In genomic region chr15:63896336-63897115, GRCh38 we compare ENCODE assay signal across 8 cellular contexts.
DNase-seq lines count a peak whose midpoint lies in the region; ATAC-seq and TF ChIP-seq lines count a peak whose summit lies in the region.

No MANE protein-coding gene starts in this region.

- CTCF ChIA-PET in activated CD8-positive, alpha-beta T cell treated with anti-CD3 and anti-CD28 coated beads, Interleukin-2, amount 10 ng/mL, durations not matched to agents 7 days and 5 days (lab: Charles Lee): interaction anchor here (1.1 to 8.6 kb wide), 4 partner anchors 8 to 286 kb away, joined by 3 to 130 read pairs (median 15); partner anchors contain the start of gene DAPK2

- H3K4me3 ChIP-seq in GM12864 (ENCODE audit: low read depth, low read length) (no peak overlapping the region), suprapubic skin (no peak overlapping the region)

- peaks cover 83% of the 10 kb centered on the region for H3K4me1 Mint-ChIP-seq in activated CD8-positive, alpha-beta T cell treated with anti-CD3 and anti-CD28 coated beads, Interleukin-2, amount 10 ng/mL, durations not matched to agents 7 days and 5 days (ENCODE audit: low read depth)

- no peaks in the 10 kb centered on the region for H3K9me3 ChIP-seq in suprapubic skin

- H3K27ac ChIP-seq in suprapubic skin: peak overlapping the region; percentile 3

- TF ChIP-seq POLR2A in suprapubic skin (IDR thresholded peaks at IDR 0.05): no peak

- WGBS in suprapubic skin: 59% methylated on average over 15 of the region's 15 CpGs

- peaks cover 26% of the 10 kb centered on the region for H3K4me1 ChIP-seq in suprapubic skin

- peak overlapping the region; percentile 28 for H3K27ac Mint-ChIP-seq in activated CD8-positive, alpha-beta T cell treated with anti-CD3 and anti-CD28 coated beads, Interleukin-2, amount 10 ng/mL, durations not matched to agents 7 days and 5 days

- no peaks in the 10 kb centered on the region for H3K27me3 ChIP-seq in suprapubic skin

- TF ChIP-seq CTCF in GM12864 (IDR thresholded peaks at IDR 0.05; ENCODE audit: low read depth, low read length, missing control alignments): no peak
- TF ChIP-seq CTCF in suprapubic skin (IDR thresholded peaks at IDR 0.05): no peak

- POLR2A ChIA-PET in activated CD8-positive, alpha-beta T cell treated with anti-CD3 and anti-CD28 coated beads, Interleukin-2, amount 10 ng/mL, durations not matched to agents 7 days and 5 days (lab: Charles Lee): no interaction called here

- peak; percentile 67 for ATAC-seq in GM21390 (IDR thresholded peaks at IDR 0.05; ENCODE audit: unreplicated experiment)
- ATAC-seq in HG03565 (IDR thresholded peaks at IDR 0.05; ENCODE audit: unreplicated experiment): peak; percentile 66
- no peak for ATAC-seq in activated CD8-positive, alpha-beta T cell treated with anti-CD3 and anti-CD28 coated beads, Interleukin-2, amount 10 ng/mL, durations not matched to agents 7 days and 5 days
- ATAC-seq in left colon: peak; percentile 16

- DNase-seq in GM12864 (ENCODE audit: low read depth) (peak; percentile 91), left colon (no peak), suprapubic skin (ENCODE audit: low spot score in 2 of 2) (no peak), T-helper 9 cell (no peak), dedifferentiated amniotic fluid mesenchymal stem cell (ENCODE audit: extremely low spot score) (no peak)
- DNase-seq in activated CD8-positive, alpha-beta T cell treated with anti-CD3 and anti-CD28 coated beads, Interleukin-2, amount 10 ng/mL, durations not matched to agents 7 days and 5 days: peak; percentile 62

- no peaks in the 10 kb centered on the region for H3K36me3 Mint-ChIP-seq in activated CD8-positive, alpha-beta T cell treated with anti-CD3 and anti-CD28 coated beads, Interleukin-2, amount 10 ng/mL, durations not matched to agents 7 days and 5 days (ENCODE audit: low read depth)

- no peaks in the 10 kb centered on the region for H3K9me3 Mint-ChIP-seq in activated CD8-positive, alpha-beta T cell treated with anti-CD3 and anti-CD28 coated beads, Interleukin-2, amount 10 ng/mL, durations not matched to agents 7 days and 5 days (ENCODE audit: insufficient read depth)

- TF ChIP-seq EP300 in suprapubic skin (IDR thresholded peaks at IDR 0.05): no peak

- no peaks in the 10 kb centered on the region for H3K27me3 Mint-ChIP-seq in activated CD8-positive, alpha-beta T cell treated with anti-CD3 and anti-CD28 coated beads, Interleukin-2, amount 10 ng/mL, durations not matched to agents 7 days and 5 days (ENCODE audit: low read depth)

- H3K36me3 ChIP-seq in suprapubic skin: no peaks in the 10 kb centered on the region

- intact Hi-C loops in left colon (cut with DNase I, micrococcal nuclease): no loop called here

- peak overlapping the region; percentile 4 for H3K4me3 Mint-ChIP-seq in activated CD8-positive, alpha-beta T cell treated with anti-CD3 and anti-CD28 coated beads, Interleukin-2, amount 10 ng/mL, durations not matched to agents 7 days and 5 days

Comparison
In these comparisons a context has a peak if more than half of its experiments do, and no peak if none do; other contexts are left out.
1. DNase-seq: peak in GM12864 (single experiment) and activated CD8-positive, alpha-beta T cell treated with anti-CD3 and anti-CD28 coated beads, Interleukin-2, amount 10 ng/mL, durations not matched to agents 7 days and 5 days (single experiment); none in left colon (0 of 2), suprapubic skin (0 of 2), T-helper 9 cell (single experiment) and dedifferentiated amniotic fluid mesenchymal stem cell (single experiment).